In the genomic region with DNA sequence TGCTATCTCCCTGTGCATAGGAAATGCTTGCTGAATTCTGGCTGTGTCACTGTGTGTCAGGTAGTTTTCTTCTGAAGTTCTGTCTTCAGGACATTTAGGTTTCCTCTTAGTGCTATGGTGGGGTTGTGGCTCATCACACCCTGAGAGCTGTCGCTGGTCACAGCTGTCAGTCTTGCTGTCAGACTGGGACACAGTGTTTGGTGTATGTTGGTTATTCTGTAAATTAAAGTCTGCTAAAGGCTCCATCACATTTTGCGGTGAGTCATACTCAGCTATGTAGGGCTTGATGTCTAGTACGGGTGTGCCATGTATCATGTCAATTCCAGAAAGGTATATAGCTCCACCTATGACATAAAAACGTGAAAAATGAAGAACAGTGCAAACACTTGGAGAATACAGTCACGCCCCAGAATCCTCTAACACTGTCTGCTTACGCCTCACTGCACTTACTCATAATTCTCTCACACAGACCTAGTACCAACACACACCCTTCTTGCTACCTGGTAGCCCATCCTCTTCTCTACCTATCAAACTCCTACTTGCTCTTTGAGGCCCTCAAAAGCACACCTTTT, we compare ENCODE assay signal across 20 cellular contexts. TPM values are rescaled to one million over a fixed set of nuclear protein-coding genes. Genes with fewer than 3 reads are reported as not detected.
DNase-seq lines count a peak whose midpoint lies in the region; ATAC-seq and TF ChIP-seq lines count a peak whose summit lies in the region.
"Had no signal": no experiment of that assay in that cellular context is flagged by ENCODE, and none has a peak within 500 bp of the region (broad histone marks: within the 10 kb centered on the region; RNA-seq: fewer than 3 reads in every experiment).

No MANE protein-coding gene starts in this region.

- H3K4me1 Mint-ChIP-seq in activated naive CD4-positive, alpha-beta T cell treated with anti-CD3 and anti-CD28 coated beads, Interleukin-2, amount 10 ng/mL, durations not matched to agents 7 days and 5 days, result peaks cover 68% of the 10 kb centered on the region
- peaks cover 56% of the 10 kb centered on the region for H3K4me1 Mint-ChIP-seq in activated CD8-positive, alpha-beta T cell treated with anti-CD3 and anti-CD28 coated beads for 36 hours (ENCODE audit: low read depth)
- H3K4me1 Mint-ChIP-seq in type B pancreatic cell (ENCODE audit: unreplicated experiment) (peaks cover 5% of the 10 kb centered on the region), glutamatergic neuron (ENCODE audit: low read depth, unreplicated experiment) (no peaks in the 10 kb centered on the region)

- CTCF ChIA-PET in activated naive CD4-positive, alpha-beta T cell treated with anti-CD3 and anti-CD28 coated beads, Interleukin-2, amount 10 ng/mL, durations not matched to agents 7 days and 5 days (lab: Charles Lee), result interaction anchor here (1.5 to 6.2 kb wide), 2 partner anchors 12 to 20 kb away, joined by 7 to 51 read pairs; a partner anchor contains a TSS
- CTCF ChIA-PET in activated CD8-positive, alpha-beta T cell treated with anti-CD3 and anti-CD28 coated beads for 36 hours (lab: Charles Lee), result interaction anchor here (0.7 to 7.1 kb wide), 6 partner anchors 10 to 1437 kb away, joined by 3 to 77 read pairs (median 4); a partner anchor contains a TSS

- no peak overlapping the region for H3K4me3 Mint-ChIP-seq in activated naive CD4-positive, alpha-beta T cell treated with anti-CD3 and anti-CD28 coated beads, Interleukin-2, amount 10 ng/mL, durations not matched to agents 7 days and 5 days
- no peak overlapping the region for H3K4me3 Mint-ChIP-seq in activated CD8-positive, alpha-beta T cell treated with anti-CD3 and anti-CD28 coated beads for 36 hours
- H3K4me3 Mint-ChIP-seq in type B pancreatic cell (peak overlapping the region; percentile 54), glutamatergic neuron (ENCODE audit: unreplicated experiment) (no peak overlapping the region)

- DNase-seq in activated naive CD4-positive, alpha-beta T cell treated with anti-CD3 and anti-CD28 coated beads, Interleukin-2, amount 10 ng/mL, durations not matched to agents 7 days and 5 days, result no peak
- DNase-seq in activated naive CD4-positive, alpha-beta T cell (lab: John Stamatoyannopoulos, UW), result no peak
- DNase-seq in activated CD8-positive, alpha-beta T cell treated with anti-CD3 and anti-CD28 coated beads for 36 hours, result no peak
- DNase-seq in type B pancreatic cell (ENCODE audit: extremely low spot score, unreplicated experiment) (no peak), DMS53 (lab: John Stamatoyannopoulos, UW) (no peak), body of pancreas (no peak), glutamatergic neuron (no peak)
- DNase-seq: adrenal gland, GF-D8, GM23248, mesendoderm, NCI-H1092 treated with DMSO at 0.1 percent for 48 hours, NCI-H69, OCI-M1 had no signal

- TF ChIP-seq POLR2A in body of pancreas (IDR thresholded peaks at IDR 0.05), result no peak

- H3K36me3 Mint-ChIP-seq in activated naive CD4-positive, alpha-beta T cell treated with anti-CD3 and anti-CD28 coated beads, Interleukin-2, amount 10 ng/mL, durations not matched to agents 7 days and 5 days, result peaks cover 75% of the 10 kb centered on the region
- peaks cover 54% of the 10 kb centered on the region for H3K36me3 Mint-ChIP-seq in activated CD8-positive, alpha-beta T cell treated with anti-CD3 and anti-CD28 coated beads for 36 hours (ENCODE audit: low read depth)
- H3K36me3 Mint-ChIP-seq in type B pancreatic cell, result peaks cover 28% of the 10 kb centered on the region
- peaks cover 5% of the 10 kb centered on the region for H3K36me3 Mint-ChIP-seq in glutamatergic neuron (ENCODE audit: unreplicated experiment)

- H3K27ac Mint-ChIP-seq in activated naive CD4-positive, alpha-beta T cell treated with anti-CD3 and anti-CD28 coated beads, Interleukin-2, amount 10 ng/mL, durations not matched to agents 7 days and 5 days, result peak overlapping the region; percentile 82
- H3K27ac Mint-ChIP-seq in activated CD8-positive, alpha-beta T cell treated with anti-CD3 and anti-CD28 coated beads for 36 hours, result peak overlapping the region; percentile 74
- H3K27ac Mint-ChIP-seq in type B pancreatic cell (peak overlapping the region; percentile 88), glutamatergic neuron (ENCODE audit: unreplicated experiment) (no peak overlapping the region)

- no peak for TF ChIP-seq CTCF in activated CD8-positive, alpha-beta T cell treated with anti-CD3 and anti-CD28 coated beads for 36 hours (IDR thresholded peaks at IDR 0.05)
- TF ChIP-seq CTCF in type B pancreatic cell (conservative IDR thresholded peaks at IDR 0.05) (no peak), body of pancreas (IDR thresholded peaks at IDR 0.05) (no peak), glutamatergic neuron (IDR thresholded peaks at IDR 0.05; ENCODE audit: partially characterized antibody, unreplicated experiment) (no peak)

- no peaks in the 10 kb centered on the region for H3K9me3 ChIP-seq in body of pancreas
- H3K9me3 ChIP-seq: adrenal gland, right atrium auricular region had no signal

- H3K27ac ChIP-seq in body of pancreas, result no peak overlapping the region
- H3K27ac ChIP-seq: adrenal gland, GM23248, right atrium auricular region had no signal

- H3K4me3 ChIP-seq in body of pancreas, result no peak overlapping the region
- H3K4me3 ChIP-seq: adrenal gland, GM23248, K562, right atrium auricular region had no signal

- H3K27me3 Mint-ChIP-seq in activated naive CD4-positive, alpha-beta T cell treated with anti-CD3 and anti-CD28 coated beads, Interleukin-2, amount 10 ng/mL, durations not matched to agents 7 days and 5 days, result no peaks in the 10 kb centered on the region
- no peaks in the 10 kb centered on the region for H3K27me3 Mint-ChIP-seq in activated CD8-positive, alpha-beta T cell treated with anti-CD3 and anti-CD28 coated beads for 36 hours
- H3K27me3 Mint-ChIP-seq in type B pancreatic cell (no peaks in the 10 kb centered on the region), glutamatergic neuron (ENCODE audit: unreplicated experiment) (no peaks in the 10 kb centered on the region)

- H3K36me3 ChIP-seq in body of pancreas (replicated peaks in 1 of 2; ENCODE audit: insufficient read depth in 1 of 2, low read depth in 2 of 2), result peaks cover 0 to 19% of the 10 kb centered on the region in 2 donors

- H3K27me3 ChIP-seq in body of pancreas, result no peaks in the 10 kb centered on the region
- H3K27me3 ChIP-seq: adrenal gland, right atrium auricular region had no signal

- H3K9me3 Mint-ChIP-seq in activated naive CD4-positive, alpha-beta T cell treated with anti-CD3 and anti-CD28 coated beads, Interleukin-2, amount 10 ng/mL, durations not matched to agents 7 days and 5 days, result no peaks in the 10 kb centered on the region
- H3K9me3 Mint-ChIP-seq in activated CD8-positive, alpha-beta T cell treated with anti-CD3 and anti-CD28 coated beads for 36 hours, result no peaks in the 10 kb centered on the region
- H3K9me3 Mint-ChIP-seq in type B pancreatic cell, result no peaks in the 10 kb centered on the region
- H3K9me3 Mint-ChIP-seq in glutamatergic neuron (ENCODE audit: unreplicated experiment), result peaks cover 2% of the 10 kb centered on the region

- peaks cover 11% of the 10 kb centered on the region for H3K4me1 ChIP-seq in body of pancreas

- POLR2A ChIA-PET in activated CD8-positive, alpha-beta T cell treated with anti-CD3 and anti-CD28 coated beads for 36 hours (lab: Charles Lee), result interaction anchor here (0.7 to 8.8 kb wide), 3 partner anchors 11 to 1597 kb away, joined by 3 to 86 read pairs (median 3); a partner anchor contains a TSS

- 85% methylated on average over 6 of the region's 6 CpGs for WGBS in body of pancreas, 2 donors

- no peak for ATAC-seq in activated CD8-positive, alpha-beta T cell treated with anti-CD3 and anti-CD28 coated beads for 36 hours
- ATAC-seq in esophagus mucosa (peak; percentile 97), body of pancreas (no peak)
- ATAC-seq: K562 had no signal

- intact Hi-C loops in activated CD8-positive, alpha-beta T cell treated with anti-CD3 and anti-CD28 coated beads for 36 hours (cut with micrococcal nuclease), result no loop called here
- intact Hi-C loops in body of pancreas (cut with DNase I), result no loop called here

RNA-seq across cellular contexts. Expression of a gene that starts 11.9 kb away (rescaled TPM):
- total RNA-seq in activated CD8-positive, alpha-beta T cell treated with anti-CD3 and anti-CD28 coated beads for 36 hours, result 10 to 100 TPM; 12.6 to 13.3 TPM
- 8.6 TPM for total RNA-seq in esophagus mucosa
- total RNA-seq in type B pancreatic cell (ENCODE audit: low replicate concordance), result 11.3 and 13.9 TPM in 2 replicates
- 10 to 100 TPM; 14.5 to 17.1 TPM for total RNA-seq in body of pancreas
- 11.2 TPM for total RNA-seq in glutamatergic neuron (ENCODE audit: unreplicated experiment)

RNA-seq across cellular contexts. Expression of a gene that starts 27.6 kb away (rescaled TPM):
- 1 to 10 TPM; 1.2 to 1.4 TPM for total RNA-seq in activated CD8-positive, alpha-beta T cell treated with anti-CD3 and anti-CD28 coated beads for 36 hours
- total RNA-seq in esophagus mucosa (not detected), type B pancreatic cell (ENCODE audit: low replicate concordance) (not detected in 2 replicates), body of pancreas (not detected), glutamatergic neuron (ENCODE audit: unreplicated experiment) (not detected)
- total RNA-seq: chondrocyte, endothelial cell of umbilical vein, GM23248, SK-MEL-5 had no signal

RNA-seq across cellular contexts. Expression of a gene that starts 57.3 kb away (rescaled TPM):
- under 1 TPM in 1 of 2 experiments, not detected in 1; 0.09 TPM for total RNA-seq in activated CD8-positive, alpha-beta T cell treated with anti-CD3 and anti-CD28 coated beads for 36 hours
- 7.6 TPM for total RNA-seq in esophagus mucosa
- 2.4 and 4.2 TPM in 2 replicates for total RNA-seq in type B pancreatic cell (ENCODE audit: low replicate concordance)
- total RNA-seq in body of pancreas, result not detected
- not detected for total RNA-seq in glutamatergic neuron (ENCODE audit: unreplicated experiment)
- total RNA-seq: chondrocyte, endothelial cell of umbilical vein, GM23248, K562, right atrium auricular region had no signal
